ENCODE assay signal across 18 cellular contexts in the genomic region with DNA sequence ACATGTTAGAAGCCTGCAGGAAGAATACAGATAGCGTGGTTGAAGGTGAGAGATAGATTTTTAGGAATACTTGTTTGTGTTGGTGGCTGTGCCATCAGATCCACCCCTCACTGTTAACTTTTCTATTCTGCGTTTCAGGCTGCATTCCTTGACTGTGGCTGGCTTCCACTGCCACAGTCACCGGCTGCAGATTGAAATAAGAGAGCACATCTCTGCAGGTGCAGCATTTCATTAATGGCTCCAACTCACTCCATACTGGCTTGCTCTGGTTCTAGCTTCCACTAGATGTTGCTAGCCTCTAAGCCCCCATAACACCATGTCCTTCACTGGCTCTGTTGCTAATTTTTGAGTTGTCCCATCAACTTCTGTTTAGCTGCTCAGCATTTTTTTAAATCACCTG.
DNase-seq lines count a peak whose midpoint lies in the region; ATAC-seq and TF ChIP-seq lines count a peak whose summit lies in the region.
"Had no signal": no experiment of that assay in that cellular context is flagged by ENCODE, and none has a peak within 500 bp of the region (broad histone marks: within the 10 kb centered on the region; RNA-seq: fewer than 3 reads in every experiment).

No MANE protein-coding gene starts in this region.

- H3K36me3 ChIP-seq in GM23338 (ENCODE audit: insufficient read depth) (no peaks in the 10 kb centered on the region), neuronal stem cell (replicated peaks in 1 of 2; ENCODE audit: control insufficient read depth in 2 of 2, insufficient read depth in 2 of 2, low read length in 2 of 2) (no peaks in the 10 kb centered on the region), heart right ventricle (no peaks in the 10 kb centered on the region)
- H3K36me3 ChIP-seq: BE2C had no signal

- H3K4me3 ChIP-seq in GM23338 (no peak overlapping the region), neuronal stem cell (ENCODE audit: low read length in 2 of 2) (no peak overlapping the region), heart right ventricle (no peak overlapping the region)
- H3K4me3 ChIP-seq: GM23248 had no signal

- no peak overlapping the region for H2BK120ac ChIP-seq in H9 (ENCODE audit: low read depth, low read length, poor library complexity, severe bottlenecking)
- no peak overlapping the region for H2BK120ac ChIP-seq in neuronal stem cell (ENCODE audit: low read depth, low read length)

- no peak overlapping the region for H3K56ac ChIP-seq in H9 (ENCODE audit: insufficient read length, low read depth, low read length)

- no peaks in the 10 kb centered on the region for H3K27me3 Mint-ChIP-seq in GM23338 (ENCODE audit: insufficient read depth, low read depth, poor library complexity)
- H3K27me3 Mint-ChIP-seq in H9 (ENCODE audit: low read depth) = no peaks in the 10 kb centered on the region
- no peaks in the 10 kb centered on the region for H3K27me3 Mint-ChIP-seq in WTC11 (ENCODE audit: low read depth)
- H3K27me3 Mint-ChIP-seq: CD4-positive, CD25-positive, alpha-beta regulatory T cell; CD8-positive, alpha-beta memory T cell; IgD-negative memory B cell had no signal

- no peak overlapping the region for H2BK20ac ChIP-seq in H9 (ENCODE audit: low read depth, low read length, poor library complexity, severe bottlenecking)

- H3K23me2 ChIP-seq in H9 (ENCODE audit: insufficient read length, low read depth, low read length, poor library complexity, severe bottlenecking) = no peaks in the 10 kb centered on the region

- H3K36me3 Mint-ChIP-seq in GM23338 (ENCODE audit: low read depth) (no peaks in the 10 kb centered on the region), H9 (ENCODE audit: insufficient read depth in 1 of 3, low read depth in 3 of 3) (no peaks in the 10 kb centered on the region; a peak in 1 of 7 replicates), WTC11 (no peaks in the 10 kb centered on the region)
- H3K36me3 Mint-ChIP-seq: CD4-positive, CD25-positive, alpha-beta regulatory T cell; CD8-positive, alpha-beta memory T cell; IgD-negative memory B cell had no signal

- H3K27ac ChIP-seq in GM23338 (ENCODE audit: low read depth) = no peak overlapping the region
- no peak overlapping the region for H3K27ac ChIP-seq in H9 (ENCODE audit: insufficient read length, low read depth, low read length)
- no peak overlapping the region for H3K27ac ChIP-seq in neuronal stem cell (replicated peaks; ENCODE audit: low read length)
- no peak overlapping the region for H3K27ac ChIP-seq in heart right ventricle
- H3K27ac ChIP-seq: GM23248 had no signal

- H3K79me2 ChIP-seq in GM23338 (replicated peaks; ENCODE audit: insufficient read depth) (no peaks in the 10 kb centered on the region), H9 (ENCODE audit: insufficient read depth, low read length) (no peaks in the 10 kb centered on the region)

- no peak overlapping the region for H3K9ac ChIP-seq in H9 (ENCODE audit: extremely low read depth, insufficient read length, low read length)
- no peak overlapping the region for H3K9ac ChIP-seq in neuronal stem cell (ENCODE audit: low read depth, low read length, poor library complexity)
- H3K9ac ChIP-seq: GM23248 had no signal

- POLR2A ChIA-PET in WTC11 (lab: Charles Lee) = no interaction called here

- no peaks in the 10 kb centered on the region for H3K27me3 ChIP-seq in GM23338 (ENCODE audit: insufficient read depth)
- H3K27me3 ChIP-seq in H9 (ENCODE audit: insufficient read depth, low read length) = no peaks in the 10 kb centered on the region
- no peaks in the 10 kb centered on the region for H3K27me3 ChIP-seq in neuronal stem cell (ENCODE audit: control insufficient read depth in 3 of 3, insufficient read depth in 3 of 3, low read depth in 1 of 3, low read length in 3 of 3)
- H3K27me3 ChIP-seq in heart right ventricle = no peaks in the 10 kb centered on the region
- H3K27me3 ChIP-seq: BE2C had no signal

- H3T11ph ChIP-seq in H9 (ENCODE audit: low read length) = no peak overlapping the region

- 0 out of 4 replicates have a peak, but pooled peaks of 1 of the 2 experiments have one; percentile 4 for TF ChIP-seq CTCF in GM23338 (conservative IDR thresholded peaks at IDR 0.05; ENCODE audit: low read depth in 2 of 2)
- TF ChIP-seq CTCF in H9 (conservative IDR thresholded peaks at IDR 0.05) = no peak
- no peak for TF ChIP-seq CTCF in WTC11 (IDR thresholded peaks at IDR 0.05)
- no peak for TF ChIP-seq CTCF in heart right ventricle (IDR thresholded peaks at IDR 0.05)

- DNase-seq in GM23338 (ENCODE audit: low spot score) (peak; percentile 17), H9 (no peak), WTC11 (ENCODE audit: low spot score) (no peak), neuronal stem cell (ENCODE audit: low spot score) (no peak), DMS53 treated with DMSO at 0.1 percent for 48 hours (lab: John Stamatoyannopoulos, UW; ENCODE audit: unreplicated experiment) (no peak), heart right ventricle (no peak)
- DNase-seq: ACHN; BE2C; C1 segment of cervical spinal cord; CD4-positive, CD25-positive, alpha-beta regulatory T cell; CD8-positive, alpha-beta memory T cell; COR-L47; DMS 273 treated with DMSO at 0.1 percent for 48 hours; DMS53; GM23248; H7 had no signal

- H3K14ac ChIP-seq in H9 (ENCODE audit: insufficient read depth, low read length) = no peak overlapping the region
- H3K14ac ChIP-seq in neuronal stem cell (ENCODE audit: low read length) = no peak overlapping the region

- intact Hi-C loops in heart right ventricle (cut with DNase I) = no loop called here

- no peaks in the 10 kb centered on the region for H3K9me3 Mint-ChIP-seq in GM23338
- H3K9me3 Mint-ChIP-seq in H9 = no peaks in the 10 kb centered on the region; a peak in 3 of 5 replicates
- H3K9me3 Mint-ChIP-seq in WTC11 = no peaks in the 10 kb centered on the region

- ATAC-seq in GM23338 (peak; percentile 69), WTC11 (peak; percentile 86), heart right ventricle (no peak)
- ATAC-seq: HepG2 had no signal

- H3K9me3 ChIP-seq in H9 (ENCODE audit: control insufficient read depth, low read depth, low read length) = no peaks in the 10 kb centered on the region
- no peaks in the 10 kb centered on the region for H3K9me3 ChIP-seq in neuronal stem cell (replicated peaks in 1 of 2; ENCODE audit: control insufficient read depth in 2 of 2, insufficient read depth in 1 of 2, low read depth in 1 of 2, low read length in 2 of 2)
- H3K9me3 ChIP-seq in heart right ventricle = no peaks in the 10 kb centered on the region
- H3K9me3 ChIP-seq: BE2C had no signal

- H2BK12ac ChIP-seq in H9 (ENCODE audit: insufficient read length, low read depth, low read length) = no peak overlapping the region
- no peak overlapping the region for H2BK12ac ChIP-seq in neuronal stem cell (ENCODE audit: low read length)

- H2BK15ac ChIP-seq in H9 (ENCODE audit: low read depth, low read length) (no peak overlapping the region), neuronal stem cell (ENCODE audit: low read length) (no peak overlapping the region)

- H4K91ac ChIP-seq in H9 (ENCODE audit: insufficient read length, low read depth, low read length) (no peak overlapping the region), neuronal stem cell (ENCODE audit: low read depth, low read length, poor library complexity) (no peak overlapping the region)

- H3K23ac ChIP-seq in H9 (ENCODE audit: insufficient read length, low read depth, low read length) (no peak overlapping the region), neuronal stem cell (ENCODE audit: low read depth, low read length, poor library complexity) (no peak overlapping the region)

- no peak overlapping the region for H2AFZ ChIP-seq in GM23338
- no peak overlapping the region for H2AFZ ChIP-seq in H9 (ENCODE audit: low read length)
- peak overlapping the region; percentile 71 for H2AFZ ChIP-seq in neuronal stem cell (ENCODE audit: low read length)
- H2AFZ ChIP-seq: GM23248 had no signal

- CTCF ChIA-PET in WTC11 (lab: Charles Lee) = no interaction called here

- H3K4me1 Mint-ChIP-seq in GM23338 (peaks cover 24% of the 10 kb centered on the region), H9 (peaks cover 15 to 16% of the 10 kb centered on the region in 2 experiments), WTC11 (peaks cover 19% of the 10 kb centered on the region)
- H3K4me1 Mint-ChIP-seq: CD4-positive, CD25-positive, alpha-beta regulatory T cell; CD8-positive, alpha-beta memory T cell; IgD-negative memory B cell had no signal

- no peak overlapping the region for H4K8ac ChIP-seq in H9 (replicated peaks; ENCODE audit: insufficient read length, low read depth, low read length)
- no peak overlapping the region for H4K8ac ChIP-seq in neuronal stem cell (ENCODE audit: low read depth, low read length)

- H3K4me3 Mint-ChIP-seq in GM23338 (no peak overlapping the region), H9 (no peak overlapping the region), WTC11 (no peak overlapping the region)
- H3K4me3 Mint-ChIP-seq: CD4-positive, CD25-positive, alpha-beta regulatory T cell; CD8-positive, alpha-beta memory T cell; IgD-negative memory B cell had no signal

- no peak overlapping the region for H2AK5ac ChIP-seq in H9 (ENCODE audit: insufficient read length, low read length)
- no peak overlapping the region for H2AK5ac ChIP-seq in neuronal stem cell (ENCODE audit: low read depth, low read length)

- no peaks in the 10 kb centered on the region for H3K9me2 ChIP-seq in GM23338 (ENCODE audit: insufficient read depth)

- peaks cover 15% of the 10 kb centered on the region for H3K4me1 ChIP-seq in GM23338 (ENCODE audit: insufficient read depth)
- H3K4me1 ChIP-seq in H9 (ENCODE audit: insufficient read depth, low read length) = peaks cover 3% of the 10 kb centered on the region; the same call in 1 of the 2 replicates
- peaks cover 0 to 3% of the 10 kb centered on the region in 2 donors for H3K4me1 ChIP-seq in neuronal stem cell (ENCODE audit: control insufficient read depth in 2 of 2, insufficient read depth in 1 of 2, low read depth in 1 of 2, low read length in 2 of 2)
- H3K4me1 ChIP-seq in heart right ventricle = no peaks in the 10 kb centered on the region

- H3K18ac ChIP-seq in H9 (ENCODE audit: insufficient read length, low read depth, low read length) (no peak overlapping the region), neuronal stem cell (ENCODE audit: low read length) (no peak overlapping the region)

- no peaks in the 10 kb centered on the region for H3F3A ChIP-seq in GM23338 (replicated peaks; ENCODE audit: low read depth)

- no peak overlapping the region; the same call in 1 of the 2 replicates for H3K4me2 ChIP-seq in GM23338
- no peak overlapping the region for H3K4me2 ChIP-seq in H9 (ENCODE audit: insufficient read depth, insufficient read length, low read length)
- H3K4me2 ChIP-seq in neuronal stem cell (ENCODE audit: insufficient read depth, low read length, poor library complexity, severe bottlenecking) = no peak overlapping the region

- no CpG with 5 or more reads among the region's 3 CpGs for WGBS in H9 (ENCODE audit: extremely low coverage, insufficient read length, low lambda C conversion rate)
- WGBS in neuronal stem cell (ENCODE audit: extremely low coverage in 2 of 2, insufficient read length in 2 of 2, insufficient replicate concordance in 1 of 2), 2 donors = no CpG with 5 or more reads among the region's 3 CpGs
- 70 to 74% methylated on average over 3 of the region's 3 CpGs for WGBS in heart right ventricle, 2 donors

- no peak overlapping the region for H3K4ac ChIP-seq in H9 (ENCODE audit: low read depth, low read length)
- no peak overlapping the region for H3K4ac ChIP-seq in neuronal stem cell (ENCODE audit: low read length)

- H3K79me1 ChIP-seq in H9 (ENCODE audit: insufficient read depth, low read depth, low read length, poor library complexity, severe bottlenecking) = no peaks in the 10 kb centered on the region
- no peaks in the 10 kb centered on the region for H3K79me1 ChIP-seq in neuronal stem cell (ENCODE audit: low read depth, low read length)

- no peak overlapping the region for H2BK5ac ChIP-seq in H9 (ENCODE audit: insufficient read length, low read length)
- no peak overlapping the region for H2BK5ac ChIP-seq in neuronal stem cell (ENCODE audit: low read length)

- H4K5ac ChIP-seq in H9 (ENCODE audit: insufficient read length, low read depth, low read length) = no peak overlapping the region

- H3K27ac Mint-ChIP-seq in GM23338 = no peak overlapping the region
- peak overlapping the region in 2 of 3 experiments; percentile 18 to 72; a peak in 2 of 7 replicates for H3K27ac Mint-ChIP-seq in H9
- H3K27ac Mint-ChIP-seq in WTC11 = peak overlapping the region; percentile 2; the same call in 1 of the 2 replicates
- H3K27ac Mint-ChIP-seq: CD4-positive, CD25-positive, alpha-beta regulatory T cell; CD8-positive, alpha-beta memory T cell; IgD-negative memory B cell had no signal

- no peaks in the 10 kb centered on the region for H4K20me1 ChIP-seq in GM23338 (replicated peaks; ENCODE audit: insufficient read depth)
- H4K20me1 ChIP-seq in H9 (ENCODE audit: control insufficient read depth, insufficient read depth, insufficient read length) = no peaks in the 10 kb centered on the region

Comparison
In these comparisons a context has a peak if more than half of its experiments do, and no peak if none do; other contexts are left out.
1. ATAC-seq: peak in GM23338 (single experiment) and WTC11 (single experiment); none in heart right ventricle (0 of 8).